In genomic region chr6:27479319-27480182, GRCh38 we compare ENCODE assay signal across 8 cellular contexts. TPM values are rescaled to one million over a fixed set of nuclear protein-coding genes. Genes with fewer than 3 reads are reported as not detected.
A peak's percentile ranks its signal among the peaks of the same experiment; 100 is the strongest.
DNase-seq lines count a peak whose midpoint lies in the region; ATAC-seq lines count a peak whose summit lies in the region.

No MANE protein-coding gene starts in this region.

- ATAC-seq in GM19035 (IDR thresholded peaks at IDR 0.05; ENCODE audit: unreplicated experiment) (peak; percentile 67), HG03196 (IDR thresholded peaks at IDR 0.05; ENCODE audit: unreplicated experiment) (peak; percentile 56), left colon (peak; percentile 85)

- intact Hi-C loops in left colon (cut with DNase I, micrococcal nuclease), result loop anchor here in 1 of 2 donors (10.0 kb wide), 1 partner anchor 415 kb away; a partner anchor contains a TSS

- DNase-seq in Ammon's horn (ENCODE audit: low spot score) (peak; percentile 88), NCI-H446 (lab: John Stamatoyannopoulos, UW) (peak; percentile 86 to 89), left colon (peak; percentile 69 to 73)
- DNase-seq in activated CD4-positive, alpha-beta T cell treated with anti-CD3 and anti-CD28 coated beads for 1 hour, result peak; percentile 81
- peak; percentile 85 for DNase-seq in stimulated activated CD4-positive, alpha-beta T cell treated with anti-CD3 and anti-CD28 coated beads, Interleukin-1b, Interleukin-23, amount 100 ng/mL, for 48 hours

- peak overlapping the region; percentile 95 for H3K27ac ChIP-seq in cingulate gyrus (ENCODE audit: low read depth, low read length)

RNA-seq across cellular contexts. Expression of gene ZNF184, which starts 6.6 kb away (rescaled TPM):
- 1 to 10 TPM; 5.8 to 6.5 TPM for total RNA-seq in left colon

Comparison
In these comparisons a context has a peak if more than half of its experiments do, and no peak if none do; other contexts are left out.
1. Peak in every context shown above with its lines: DNase-seq, ATAC-seq and H3K27ac ChIP-seq.